1 cellular context compared by ENCODE assay signal in the genomic region with DNA sequence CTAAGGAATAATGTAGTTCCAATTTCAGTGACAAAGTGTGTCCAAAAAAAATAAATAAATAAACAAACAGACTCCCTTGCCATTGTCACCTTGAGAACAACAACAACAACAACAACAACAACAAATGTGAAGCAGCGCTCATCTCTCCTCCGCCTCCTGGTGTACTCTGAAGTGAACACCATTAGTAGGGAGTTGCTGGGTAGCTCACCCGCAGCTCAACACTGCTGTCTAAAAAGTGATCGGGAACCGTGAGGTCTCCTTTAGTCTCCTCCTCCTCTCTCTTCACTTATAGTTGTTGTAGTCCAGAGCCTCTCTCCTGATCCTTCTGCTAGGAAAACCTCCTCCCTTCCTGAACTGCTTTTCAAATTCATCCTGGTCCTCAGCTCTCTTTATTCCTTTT.
TF ChIP-seq lines count a peak whose summit lies in the region.

No MANE protein-coding gene starts in this region.

TF ChIP-seq in GM23338, 12 proteins besides CTCF, POLR2A, EP300 and RAD21:
- TF ChIP-seq, protein P1, sequence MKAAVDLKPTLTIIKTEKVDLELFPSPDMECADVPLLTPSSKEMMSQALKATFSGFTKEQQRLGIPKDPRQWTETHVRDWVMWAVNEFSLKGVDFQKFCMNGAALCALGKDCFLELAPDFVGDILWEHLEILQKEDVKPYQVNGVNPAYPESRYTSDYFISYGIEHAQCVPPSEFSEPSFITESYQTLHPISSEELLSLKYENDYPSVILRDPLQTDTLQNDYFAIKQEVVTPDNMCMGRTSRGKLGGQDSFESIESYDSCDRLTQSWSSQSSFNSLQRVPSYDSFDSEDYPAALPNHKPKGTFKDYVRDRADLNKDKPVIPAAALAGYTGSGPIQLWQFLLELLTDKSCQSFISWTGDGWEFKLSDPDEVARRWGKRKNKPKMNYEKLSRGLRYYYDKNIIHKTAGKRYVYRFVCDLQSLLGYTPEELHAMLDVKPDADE (IDR thresholded peaks at IDR 0.05): no peak
- TF ChIP-seq EZH2 (IDR thresholded peaks at IDR 0.05; ENCODE audit: low read depth, unreplicated experiment): no peak
- TF ChIP-seq EZH2phosphoT487 (IDR thresholded peaks at IDR 0.05; ENCODE audit: unreplicated experiment): no peak
- no peak for TF ChIP-seq CREB1 (CRISPR knock-in tag; IDR thresholded peaks at IDR 0.05; ENCODE audit: low read depth)
- TF ChIP-seq, protein P2, sequence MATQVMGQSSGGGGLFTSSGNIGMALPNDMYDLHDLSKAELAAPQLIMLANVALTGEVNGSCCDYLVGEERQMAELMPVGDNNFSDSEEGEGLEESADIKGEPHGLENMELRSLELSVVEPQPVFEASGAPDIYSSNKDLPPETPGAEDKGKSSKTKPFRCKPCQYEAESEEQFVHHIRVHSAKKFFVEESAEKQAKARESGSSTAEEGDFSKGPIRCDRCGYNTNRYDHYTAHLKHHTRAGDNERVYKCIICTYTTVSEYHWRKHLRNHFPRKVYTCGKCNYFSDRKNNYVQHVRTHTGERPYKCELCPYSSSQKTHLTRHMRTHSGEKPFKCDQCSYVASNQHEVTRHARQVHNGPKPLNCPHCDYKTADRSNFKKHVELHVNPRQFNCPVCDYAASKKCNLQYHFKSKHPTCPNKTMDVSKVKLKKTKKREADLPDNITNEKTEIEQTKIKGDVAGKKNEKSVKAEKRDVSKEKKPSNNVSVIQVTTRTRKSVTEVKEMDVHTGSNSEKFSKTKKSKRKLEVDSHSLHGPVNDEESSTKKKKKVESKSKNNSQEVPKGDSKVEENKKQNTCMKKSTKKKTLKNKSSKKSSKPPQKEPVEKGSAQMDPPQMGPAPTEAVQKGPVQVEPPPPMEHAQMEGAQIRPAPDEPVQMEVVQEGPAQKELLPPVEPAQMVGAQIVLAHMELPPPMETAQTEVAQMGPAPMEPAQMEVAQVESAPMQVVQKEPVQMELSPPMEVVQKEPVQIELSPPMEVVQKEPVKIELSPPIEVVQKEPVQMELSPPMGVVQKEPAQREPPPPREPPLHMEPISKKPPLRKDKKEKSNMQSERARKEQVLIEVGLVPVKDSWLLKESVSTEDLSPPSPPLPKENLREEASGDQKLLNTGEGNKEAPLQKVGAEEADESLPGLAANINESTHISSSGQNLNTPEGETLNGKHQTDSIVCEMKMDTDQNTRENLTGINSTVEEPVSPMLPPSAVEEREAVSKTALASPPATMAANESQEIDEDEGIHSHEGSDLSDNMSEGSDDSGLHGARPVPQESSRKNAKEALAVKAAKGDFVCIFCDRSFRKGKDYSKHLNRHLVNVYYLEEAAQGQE (IDR thresholded peaks at IDR 0.05; ENCODE audit: unreplicated experiment): no peak
- TF ChIP-seq ZNF462 (CRISPR knock-in tag; IDR thresholded peaks at IDR 0.05): no peak
- no peak for TF ChIP-seq ZNF114 (CRISPR knock-in tag; IDR thresholded peaks at IDR 0.05)
- no peak for TF ChIP-seq STAT1 (IDR thresholded peaks at IDR 0.05; ENCODE audit: unreplicated experiment)
- TF ChIP-seq NANOG (IDR thresholded peaks at IDR 0.05; ENCODE audit: borderline replicate concordance): no peak
- no peak for TF ChIP-seq POLR2AphosphoS5 (IDR thresholded peaks at IDR 0.05; ENCODE audit: low read depth)
